ENCODE assay signal across 22 cellular contexts in the genomic region with DNA sequence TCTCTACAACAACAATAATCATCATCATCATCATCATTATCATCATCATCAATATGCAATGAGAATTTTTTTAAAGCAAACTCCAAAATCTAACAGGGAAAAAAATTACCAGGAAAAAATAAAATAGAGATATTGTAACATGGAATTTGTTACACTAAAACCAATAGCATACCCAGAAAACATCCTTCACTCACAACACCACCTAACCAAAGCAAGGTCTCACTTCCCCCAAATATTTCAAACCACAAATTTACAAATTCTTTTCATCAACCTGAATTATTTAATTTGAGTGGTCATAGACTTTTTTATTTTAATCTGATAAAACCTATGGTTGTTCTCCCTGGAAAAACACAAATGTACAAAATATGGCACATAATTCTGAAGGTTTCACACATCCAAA. TPM values are rescaled to one million over a fixed set of nuclear protein-coding genes. Genes with fewer than 3 reads are reported as not detected.
A peak's percentile ranks its signal among the peaks of the same experiment; 100 is the strongest.
DNase-seq lines count a peak whose midpoint lies in the region; ATAC-seq and TF ChIP-seq lines count a peak whose summit lies in the region.
"Had no signal": no experiment of that assay in that cellular context is flagged by ENCODE, and none has a peak within 500 bp of the region (broad histone marks: within the 10 kb centered on the region; RNA-seq: fewer than 3 reads in every experiment).

No MANE protein-coding gene starts in this region.

- no peak for ATAC-seq in central memory CD8-positive, alpha-beta T cell (replicated peaks; ENCODE audit: extremely low read depth, poor library complexity, severe bottlenecking)
- no peak for ATAC-seq in GM18868 (IDR thresholded peaks at IDR 0.05; ENCODE audit: unreplicated experiment)
- ATAC-seq: Right ventricle myocardium inferior had no signal

- POLR2A ChIA-PET in A673 (lab: Charles Lee; ENCODE audit: low non-redundant PET), result no interaction called here

- no peak overlapping the region for H3K27ac ChIP-seq in A673 (ENCODE audit: low read depth, low read length, poor library complexity, severe bottlenecking)
- H3K27ac ChIP-seq: 22Rv1, C4-2B, KMS-11, SJSA1 had no signal

- H3K27me3 Mint-ChIP-seq in activated naive CD4-positive, alpha-beta T cell treated with anti-CD3 and anti-CD28 coated beads, Interleukin-2, amount 50 U/mL, for 24 hours, result no peaks in the 10 kb centered on the region
- H3K27me3 Mint-ChIP-seq in IgD-negative memory B cell, result peaks cover 1% of the 10 kb centered on the region
- no peaks in the 10 kb centered on the region for H3K27me3 Mint-ChIP-seq in central memory CD8-positive, alpha-beta T cell

- peaks cover 73% of the 10 kb centered on the region for H3K4me1 Mint-ChIP-seq in activated naive CD4-positive, alpha-beta T cell treated with anti-CD3 and anti-CD28 coated beads, Interleukin-2, amount 50 U/mL, for 24 hours
- peaks cover 51 to 71% (median 67%) of the 10 kb centered on the region in 3 donors for H3K4me1 Mint-ChIP-seq in IgD-negative memory B cell
- peaks cover 64% of the 10 kb centered on the region for H3K4me1 Mint-ChIP-seq in central memory CD8-positive, alpha-beta T cell

- peak overlapping the region; percentile 51 for H3K4me3 Mint-ChIP-seq in activated naive CD4-positive, alpha-beta T cell treated with anti-CD3 and anti-CD28 coated beads, Interleukin-2, amount 50 U/mL, for 24 hours
- peak overlapping the region in 3 of 4 donors; percentile 42 to 85 (median 77) for H3K4me3 Mint-ChIP-seq in IgD-negative memory B cell
- H3K4me3 Mint-ChIP-seq in central memory CD8-positive, alpha-beta T cell, result peak overlapping the region; percentile 25

- H3K27ac Mint-ChIP-seq in activated naive CD4-positive, alpha-beta T cell treated with anti-CD3 and anti-CD28 coated beads, Interleukin-2, amount 50 U/mL, for 24 hours, result no peak overlapping the region
- H3K27ac Mint-ChIP-seq in IgD-negative memory B cell, result peak overlapping the region in 2 of 3 donors; percentile 32 to 80
- H3K27ac Mint-ChIP-seq in central memory CD8-positive, alpha-beta T cell (ENCODE audit: low read depth), result peak overlapping the region; percentile 6

- H3K36me3 ChIP-seq in HAP-1 (replicated peaks) (no peaks in the 10 kb centered on the region), A673 (ENCODE audit: insufficient read depth, low read length, poor library complexity, severe bottlenecking) (no peaks in the 10 kb centered on the region)
- H3K36me3 ChIP-seq: SJSA1 had no signal

- H3K9me3 Mint-ChIP-seq in activated naive CD4-positive, alpha-beta T cell treated with anti-CD3 and anti-CD28 coated beads, Interleukin-2, amount 50 U/mL, for 24 hours, result no peaks in the 10 kb centered on the region
- H3K9me3 Mint-ChIP-seq in IgD-negative memory B cell, result no peaks in the 10 kb centered on the region
- H3K9me3 Mint-ChIP-seq in central memory CD8-positive, alpha-beta T cell, result no peaks in the 10 kb centered on the region

- CTCF ChIA-PET in A673 (lab: Charles Lee), result no interaction called here

- in situ Hi-C loops in HAP-1 (cut with MboI; ENCODE audit: low sequenced_read_pairs), result no loop called here

- DNase-seq in activated naive CD4-positive, alpha-beta T cell treated with anti-CD3 and anti-CD28 coated beads, Interleukin-2, amount 50 U/mL, for 16 hours, result no peak
- no peak for DNase-seq in central memory CD8-positive, alpha-beta T cell (ENCODE audit: low spot score in 2 of 2)
- DNase-seq in UCSD-AML1 (lab: John Stamatoyannopoulos, UW; ENCODE audit: unreplicated experiment) (no peak), HAP-1 (ENCODE audit: low spot score in 2 of 2) (no peak), A673 (ENCODE audit: low spot score) (no peak)
- DNase-seq: DMS79, GOT3, NCI-H1105, NCI-H146, NCI-H2081, NCI-H2171 treated with DMSO at 0.1 percent for 48 hours, NCI-H524 treated with DMSO at 0.1 percent for 48 hours, NCI-H82, OCI-M1 had no signal

- intact Hi-C loops in A673 (cut with micrococcal nuclease; ENCODE audit: unreplicated experiment), result no loop called here

- no TSS peak for BruUV-seq in A673 (replicated peaks; lab: Mats Ljungman, UMichigan)

- TF ChIP-seq CTCF in A673 (conservative IDR thresholded peaks at IDR 0.05; ENCODE audit: low read depth, low read length), result no peak

- H3K4me3 ChIP-seq in HAP-1 (no peak overlapping the region), A673 (ENCODE audit: low read depth, low read length, poor library complexity, severe bottlenecking) (no peak overlapping the region)
- H3K4me3 ChIP-seq: SJSA1 had no signal

- H3K4me1 ChIP-seq in HAP-1 (peaks cover 12% of the 10 kb centered on the region), A673 (ENCODE audit: insufficient read depth, low read length, poor library complexity, severe bottlenecking) (no peaks in the 10 kb centered on the region)

- H3K27me3 ChIP-seq in HAP-1 (ENCODE audit: low read depth), result no peaks in the 10 kb centered on the region
- no peaks in the 10 kb centered on the region for H3K27me3 ChIP-seq in A673 (replicated peaks; ENCODE audit: insufficient read depth, low read depth, low read length, poor library complexity)
- H3K27me3 ChIP-seq: SJSA1 had no signal

- H3K9me3 ChIP-seq in HAP-1, result no peaks in the 10 kb centered on the region
- no peaks in the 10 kb centered on the region for H3K9me3 ChIP-seq in A673 (ENCODE audit: low read depth, low read length, poor library complexity, severe bottlenecking)
- H3K9me3 ChIP-seq: SJSA1 had no signal

- H3K36me3 Mint-ChIP-seq in activated naive CD4-positive, alpha-beta T cell treated with anti-CD3 and anti-CD28 coated beads, Interleukin-2, amount 50 U/mL, for 24 hours, result peaks cover 4% of the 10 kb centered on the region
- no peaks in the 10 kb centered on the region for H3K36me3 Mint-ChIP-seq in IgD-negative memory B cell
- H3K36me3 Mint-ChIP-seq in central memory CD8-positive, alpha-beta T cell (ENCODE audit: insufficient read depth), result peaks cover 2% of the 10 kb centered on the region

RNA-seq across cellular contexts. Expression of a gene that starts 11.2 kb away (rescaled TPM):
- 127 TPM for polyA plus RNA-seq in IgD-negative memory B cell
- 16.4 and 21.4 TPM in 2 replicates for total RNA-seq in A673 (2021)

Comparison
In these comparisons a context has a peak if more than half of its experiments do, and no peak if none do; other contexts are left out.
1. H3K4me3 Mint-ChIP-seq: peak in every context shown above with its lines; median percentile 77 in IgD-negative memory B cell; 51 in activated naive CD4-positive, alpha-beta T cell treated with anti-CD3 and anti-CD28 coated beads, Interleukin-2, amount 50 U/mL, for 24 hours; 25 in central memory CD8-positive, alpha-beta T cell.